Comparison of ENCODE assay signal across 18 cellular contexts in the genomic region with DNA sequence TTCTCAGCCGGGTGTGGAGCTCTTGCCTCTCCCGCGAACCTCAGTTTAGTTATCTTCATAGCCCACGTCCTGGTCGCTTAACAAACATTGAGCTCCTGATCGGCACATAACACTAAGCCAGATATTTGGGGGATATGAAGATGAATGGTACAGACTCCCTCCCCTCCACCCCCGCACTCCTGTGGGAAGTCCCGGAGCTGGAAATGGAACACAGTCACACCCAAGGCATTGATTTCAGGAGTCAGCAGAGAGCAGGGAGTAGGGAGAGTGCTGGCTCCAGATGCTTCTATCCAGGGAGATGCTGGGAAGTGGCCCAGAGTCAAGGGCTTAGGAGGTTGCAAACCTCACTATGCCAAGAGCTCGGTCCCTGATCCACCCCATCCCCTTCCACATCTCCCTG. TPM values are rescaled to one million over a fixed set of nuclear protein-coding genes. Genes with fewer than 3 reads are reported as not detected.
"Had no signal": no experiment of that assay in that cellular context is flagged by ENCODE, and none has a peak within 500 bp of the region (broad histone marks: within the 10 kb centered on the region; RNA-seq: fewer than 3 reads in every experiment).

No MANE protein-coding gene starts in this region.

- H2AFZ ChIP-seq: parathyroid adenoma had no signal

- FAIRE-seq: kidney, urothelium cell line had no signal

- H3K9me3 ChIP-seq: left ventricle myocardium inferior, tibial artery had no signal

- H3K27ac ChIP-seq: left ventricle myocardium inferior, parathyroid adenoma, tibial artery had no signal

- H3K4me3 ChIP-seq: left ventricle myocardium inferior, tibial artery had no signal

- H3K9ac ChIP-seq: parathyroid adenoma had no signal

- DNase-seq: activated CD4-positive, alpha-beta T cell treated with anti-CD3 and anti-CD28 coated beads, Interleukin-2, amount 50 U/mL, for 1 hour; activated CD8-positive, alpha-beta memory T cell treated with anti-CD3 and anti-CD28 coated beads for 24 hours; dermis blood vessel endothelial cell; effector memory CD8-positive, alpha-beta T cell; hippocampal formation; kidney; left ventricle myocardium inferior; mesenchymal stem cell; retina; stimulated activated CD4-positive, alpha-beta T cell treated with anti-CD3 and anti-CD28 coated beads, Interleukin-2, amount 100 ng/mL, for 48 hours; T-cell; T-helper 9 cell; tibial artery had no signal

- H3K79me2 ChIP-seq: parathyroid adenoma had no signal

RNA-seq across cellular contexts. Expression of gene CABP7, which starts 26.1 kb away (rescaled TPM):
- total RNA-seq: activated T-helper 1 cell treated with anti-CD3 and anti-CD28 coated beads, Interleukin-12 subunit alpha, Interleukin-12 subunit beta, Interleukin-2, Interleukin-4 antibody, amounts not matched to agents 30 ng/mL and 10 ng/mL and 1 ng/mL, durations not matched to agents 14 hours and 24 hours and 36 hours; dermis blood vessel endothelial cell; left ventricle myocardium inferior; neural crest cell; skeletal muscle tissue had no signal
